1 cellular context compared by ENCODE assay signal in genomic region chr12:68352067-68352466, GRCh38.
TF ChIP-seq lines count a peak whose summit lies in the region.

No MANE protein-coding gene starts in this region.

TF ChIP-seq in K562, 482 proteins besides CTCF, POLR2A, EP300 and RAD21 (continued from another document):
- TF ChIP-seq AFF4 (CRISPR knock-in tag; IDR thresholded peaks at IDR 0.05) (no peak), RREB1 (CRISPR knock-in tag; IDR thresholded peaks at IDR 0.05) (peak; percentile 98), MTF1 (CRISPR knock-in tag; IDR thresholded peaks at IDR 0.05; ENCODE audit: borderline replicate concordance) (peak; percentile 77; the same call in 1 of the 2 replicates), SPI1 (IDR thresholded peaks at IDR 0.05; ENCODE audit: borderline replicate concordance, low read depth, low read length) (no peak), ZNF354B (CRISPR knock-in tag; IDR thresholded peaks at IDR 0.05) (peak; percentile 73; the same call in 1 of the 2 replicates), ZKSCAN8 (CRISPR knock-in tag; IDR thresholded peaks at IDR 0.05) (peak; percentile 91), JUND (IDR thresholded peaks at IDR 0.05; ENCODE audit: borderline replicate concordance, low read depth, low read length) (peak; percentile 29; the same call in 1 of the 2 replicates), JUND (tag; IDR thresholded peaks at IDR 0.05; ENCODE audit: borderline replicate concordance, low read depth, low read length) (peak; percentile 73; the same call in 2 of the 3 replicates), ZNF586 (CRISPR knock-in tag; conservative IDR thresholded peaks at IDR 0.05) (peak; percentile 83), ZNF512 (tag; IDR thresholded peaks at IDR 0.05) (no peak), ZNF584 (CRISPR knock-in tag; IDR thresholded peaks at IDR 0.05; ENCODE audit: low read depth) (peak; percentile 96), DPF2 (IDR thresholded peaks at IDR 0.05) (0 out of 2 replicates have a peak, but pooled peaks have one; percentile 29), ZNF134 (CRISPR knock-in tag; conservative IDR thresholded peaks at IDR 0.05) (peak; percentile 75), ZNF699 (CRISPR knock-in tag; IDR thresholded peaks at IDR 0.05; ENCODE audit: insufficient replicate concordance) (peak; percentile 47), SMAD1 (IDR thresholded peaks at IDR 0.05; ENCODE audit: low read depth, low read length, partially characterized antibody) (no peak), E2F8 (IDR thresholded peaks at IDR 0.05; ENCODE audit: low read depth, partially characterized antibody) (no peak), EZH2 (IDR thresholded peaks at IDR 0.05; ENCODE audit: borderline replicate concordance, low read depth, low read length) (no peak), ERF (CRISPR knock-in tag; IDR thresholded peaks at IDR 0.05) (peak; percentile 97), HSF4 (CRISPR knock-in tag; IDR thresholded peaks at IDR 0.05; ENCODE audit: borderline replicate concordance) (peak; percentile 90; the same call in 1 of the 2 replicates), TEAD1 (CRISPR knock-in tag; IDR thresholded peaks at IDR 0.05) (peak in 1 of 2 experiments; percentile 97; a peak in 2 of 4 replicates), VEZF1 (CRISPR knock-in tag; IDR thresholded peaks at IDR 0.05) (peak; percentile 44)
